In genomic region chr11:43555811-43556210, GRCh38 we compare ENCODE assay signal across 12 cellular contexts.
DNase-seq lines count a peak whose midpoint lies in the region; ATAC-seq and TF ChIP-seq lines count a peak whose summit lies in the region.
"Had no signal": no experiment of that assay in that cellular context is flagged by ENCODE, and none has a peak within 500 bp of the region (broad histone marks: within the 10 kb centered on the region; RNA-seq: fewer than 3 reads in every experiment).

No MANE protein-coding gene starts in this region.

- no peak overlapping the region for H3K9ac ChIP-seq in neural progenitor cell

- peak overlapping the region; percentile 50 for H3K27ac Mint-ChIP-seq in neural progenitor cell
- H3K27ac Mint-ChIP-seq in activated T-cell treated with anti-CD3 and anti-CD28 coated beads, Interleukin-2, amount 50 U/mL, for 24 hours, result no peak overlapping the region
- H3K27ac Mint-ChIP-seq: T-helper 17 cell had no signal

- H3K27ac ChIP-seq in neural progenitor cell, result no peak overlapping the region

- peaks cover 6% of the 10 kb centered on the region for H3K36me3 Mint-ChIP-seq in neural progenitor cell
- no peaks in the 10 kb centered on the region for H3K36me3 Mint-ChIP-seq in activated T-cell treated with anti-CD3 and anti-CD28 coated beads, Interleukin-2, amount 50 U/mL, for 24 hours (ENCODE audit: low read depth)

- no peaks in the 10 kb centered on the region for H3K79me2 ChIP-seq in neural progenitor cell (ENCODE audit: low read depth)

- H3K4me3 ChIP-seq in fibroblast of villous mesenchyme (ENCODE audit: low read depth, low read length) (no peak overlapping the region), neural progenitor cell (peak overlapping the region; percentile 42)

- H3K9me3 Mint-ChIP-seq in neural progenitor cell, result no peaks in the 10 kb centered on the region
- no peaks in the 10 kb centered on the region for H3K9me3 Mint-ChIP-seq in activated T-cell treated with anti-CD3 and anti-CD28 coated beads, Interleukin-2, amount 50 U/mL, for 24 hours

- H3K4me2 ChIP-seq in neural progenitor cell, result peak overlapping the region; percentile 82

- peak overlapping the region; percentile 92 for H3K4me3 Mint-ChIP-seq in neural progenitor cell
- no peak overlapping the region for H3K4me3 Mint-ChIP-seq in activated T-cell treated with anti-CD3 and anti-CD28 coated beads, Interleukin-2, amount 50 U/mL, for 24 hours
- H3K4me3 Mint-ChIP-seq: T-helper 17 cell had no signal

- H3F3A ChIP-seq in neural progenitor cell (ENCODE audit: low read depth), result peaks cover 38% of the 10 kb centered on the region

- no peaks in the 10 kb centered on the region for H4K20me1 ChIP-seq in neural progenitor cell (ENCODE audit: low read depth)

- H3K36me3 ChIP-seq in neural progenitor cell, result no peaks in the 10 kb centered on the region

- H3K9me3 ChIP-seq in neural progenitor cell (ENCODE audit: low read depth), result no peaks in the 10 kb centered on the region

- H3K4me1 ChIP-seq in neural progenitor cell, result peaks cover 54% of the 10 kb centered on the region

- peak; percentile 32 for DNase-seq in DMS53 treated with DMSO at 0.1 percent for 48 hours (lab: John Stamatoyannopoulos, UW; ENCODE audit: unreplicated experiment)
- peak; percentile 34 for DNase-seq in OCI-M1 (lab: John Stamatoyannopoulos, UW)
- DNase-seq in fibroblast of villous mesenchyme (ENCODE audit: low read depth), result peak; percentile 32
- peak; percentile 46 for DNase-seq in neural progenitor cell (ENCODE audit: low spot score)
- DNase-seq in NCI-H2029 treated with DMSO at 0.1 percent for 48 hours (lab: John Stamatoyannopoulos, UW), result no peak
- no peak for DNase-seq in activated T-cell treated with anti-CD3 and anti-CD28 coated beads, Interleukin-2, amount 50 U/mL, for 24 hours
- DNase-seq in NCI-H1048 (lab: John Stamatoyannopoulos, UW), result no peak
- DNase-seq: GOT3; NCI-H2107; stimulated activated CD8-positive, alpha-beta memory T cell treated with anti-CD3 and anti-CD28 coated beads, Interleukin-4, amount 100 ng/mL, for 48 hours; T-helper 17 cell had no signal

- H3K27me3 ChIP-seq in neural progenitor cell, result peaks cover 25% of the 10 kb centered on the region

- no peak for TF ChIP-seq CTCF in fibroblast of villous mesenchyme (IDR thresholded peaks at IDR 0.05; ENCODE audit: insufficient read depth, low read depth, low read length)
- no peak for TF ChIP-seq CTCF in neural progenitor cell (IDR thresholded peaks at IDR 0.05)

- peaks cover 64% of the 10 kb centered on the region for H3K4me1 Mint-ChIP-seq in neural progenitor cell
- H3K4me1 Mint-ChIP-seq in activated T-cell treated with anti-CD3 and anti-CD28 coated beads, Interleukin-2, amount 50 U/mL, for 24 hours (ENCODE audit: low read depth), result peaks cover 19% of the 10 kb centered on the region

- peaks cover 10% of the 10 kb centered on the region for H3K27me3 Mint-ChIP-seq in neural progenitor cell (ENCODE audit: insufficient read depth, low read depth)
- peaks cover 92% of the 10 kb centered on the region for H3K27me3 Mint-ChIP-seq in activated T-cell treated with anti-CD3 and anti-CD28 coated beads, Interleukin-2, amount 50 U/mL, for 24 hours

- no peak for ATAC-seq in HG03095 (IDR thresholded peaks at IDR 0.05; ENCODE audit: unreplicated experiment)
- ATAC-seq: T-helper 17 cell had no signal

- no peak overlapping the region for H2AFZ ChIP-seq in neural progenitor cell (replicated peaks)

Comparison
In these comparisons a context has a peak if more than half of its experiments do, and no peak if none do; other contexts are left out.
1. DNase-seq: peak in DMS53 treated with DMSO at 0.1 percent for 48 hours (single experiment), OCI-M1 (single experiment), fibroblast of villous mesenchyme (single experiment) and neural progenitor cell (single experiment); none in NCI-H2029 treated with DMSO at 0.1 percent for 48 hours (single experiment), activated T-cell treated with anti-CD3 and anti-CD28 coated beads, Interleukin-2, amount 50 U/mL, for 24 hours (single experiment) and NCI-H1048 (single experiment).